In genomic region chr6:109879521-109879920, GRCh38 we compare ENCODE assay signal across 15 cellular contexts.
"Had no signal": no experiment of that assay in that cellular context is flagged by ENCODE, and none has a peak within 500 bp of the region (broad histone marks: within the 10 kb centered on the region; RNA-seq: fewer than 3 reads in every experiment).

No MANE protein-coding gene starts in this region.

- H3K27me3 ChIP-seq: sigmoid colon, thyroid gland had no signal

- H3K9me3 ChIP-seq: prostate gland, sigmoid colon, thyroid gland had no signal

- H3K4me1 ChIP-seq: prostate gland, sigmoid colon, thyroid gland had no signal

- H3K27ac ChIP-seq: prostate gland, sigmoid colon, thyroid gland, WERI-Rb-1 had no signal

- ATAC-seq: left lobe of liver; stimulated activated naive B cell treated with anti-CD40 and anti-IgM and Interleukin-4, amounts not matched to agents 10 μg/mL and 1 μg/mL and 100 μg/mL, for 72 hours had no signal

- H3K36me3 ChIP-seq: prostate gland, sigmoid colon, thyroid gland, WERI-Rb-1 had no signal

- H3K4me3 ChIP-seq: prostate gland, sigmoid colon, thyroid gland had no signal

- DNase-seq: activated CD4-positive, alpha-beta T cell treated with anti-CD3 and anti-CD28 coated beads for 1 hour; activated CD8-positive, alpha-beta memory T cell treated with anti-CD3 and anti-CD28 coated beads for 24 hours; activated CD8-positive, alpha-beta memory T cell treated with anti-CD3 and anti-CD28 coated beads, Interleukin-2, amount 50 U/mL, for 48 hours; activated effector memory CD4-positive, alpha-beta T cell treated with anti-CD3 and anti-CD28 coated beads, Interleukin-2, amount 50 U/mL, for 16 hours; activated T-cell treated with anti-CD3 and anti-CD28 coated beads, Interleukin-2, amount 50 U/mL, for 48 hours; effector CD8-positive, alpha-beta T cell; foreskin melanocyte; islet precursor cell; stimulated activated naive B cell treated with anti-CD40 and anti-IgM and Interleukin-4, amounts not matched to agents 10 μg/mL and 1 μg/mL and 100 μg/mL, for 72 hours; T-helper 2 cell; thyroid gland; WERI-Rb-1 had no signal
